In genomic region chr1:87977145-87977544, GRCh38 we compare ENCODE assay signal across 23 cellular contexts.
DNase-seq lines count a peak whose midpoint lies in the region; ATAC-seq and TF ChIP-seq lines count a peak whose summit lies in the region.
"Had no signal": no experiment of that assay in that cellular context is flagged by ENCODE, and none has a peak within 500 bp of the region (broad histone marks: within the 10 kb centered on the region; RNA-seq: fewer than 3 reads in every experiment).

No MANE protein-coding gene starts in this region.

- no peak overlapping the region; the same call in 1 of the 2 replicates for H3K27ac ChIP-seq in PC-3 (ENCODE audit: low read length)
- H3K27ac ChIP-seq: A549; BLaER1 treated with 17β-estradiol and CSF1 and Interleukin-3, amounts not matched to agents 10 nM and 100 nM; KMS-11 had no signal

- TF ChIP-seq CTCF in PC-3 (conservative IDR thresholded peaks at IDR 0.05; ENCODE audit: low read depth, low read length) (no peak), epithelial cell of esophagus (IDR thresholded peaks at IDR 0.05; ENCODE audit: insufficient read depth, low read depth, low read length, missing control alignments) (no peak), chondrocyte (IDR thresholded peaks at IDR 0.05) (no peak)

- no peaks in the 10 kb centered on the region for H4K20me1 ChIP-seq in PC-3 (ENCODE audit: low read length)
- H4K20me1 ChIP-seq: BLaER1 treated with 17β-estradiol and CSF1 and Interleukin-3, amounts not matched to agents 10 nM and 100 nM had no signal

- peaks cover 3% of the 10 kb centered on the region for H3K9me3 Mint-ChIP-seq in chondrocyte (ENCODE audit: low read depth)
- H3K9me3 Mint-ChIP-seq: CD4-positive, alpha-beta T cell; IgD-negative memory B cell; T-cell had no signal

- H3K9me3 ChIP-seq in PC-3 (ENCODE audit: low read length): no peaks in the 10 kb centered on the region
- H3K9me3 ChIP-seq: A549; BLaER1 treated with 17β-estradiol and CSF1 and Interleukin-3, amounts not matched to agents 10 nM and 100 nM had no signal

- H3K4me3 ChIP-seq in PC-3 (ENCODE audit: low read length): no peak overlapping the region
- H3K4me3 ChIP-seq in epithelial cell of esophagus (ENCODE audit: low read length): no peak overlapping the region
- H3K4me3 ChIP-seq: A549; BLaER1 treated with 17β-estradiol and CSF1 and Interleukin-3, amounts not matched to agents 10 nM and 100 nM had no signal

- H3K36me3 ChIP-seq in PC-3 (ENCODE audit: low read depth, low read length): no peaks in the 10 kb centered on the region
- H3K36me3 ChIP-seq: BLaER1 treated with 17β-estradiol and CSF1 and Interleukin-3, amounts not matched to agents 10 nM and 100 nM had no signal

- H3K27me3 ChIP-seq in PC-3 (ENCODE audit: low read length): no peaks in the 10 kb centered on the region
- H3K27me3 ChIP-seq: BLaER1 treated with 17β-estradiol and CSF1 and Interleukin-3, amounts not matched to agents 10 nM and 100 nM had no signal

- DNase-seq in HT1080 (ENCODE audit: low read depth) (peak; percentile 4), PC-3 (no peak), epithelial cell of esophagus (ENCODE audit: low read depth) (peak; percentile 35), left kidney (ENCODE audit: low read depth, low spot score) (peak; percentile 39), chondrocyte (ENCODE audit: low spot score) (no peak), T-helper 2 cell (no peak)
- DNase-seq: AML-193; CD4-positive, alpha-beta T cell; DMS53; NCI-H1092; NCI-H1417 treated with DMSO at 0.1 percent for 48 hours; NCI-H187; NCI-H2081 treated with DMSO at 0.1 percent for 48 hours; NCI-H524 treated with DMSO at 0.1 percent for 48 hours; RPMI8226; SHP77; T-cell had no signal

- no peak overlapping the region for H3K9ac ChIP-seq in PC-3 (ENCODE audit: low read length)
- H3K9ac ChIP-seq: BLaER1 treated with 17β-estradiol and CSF1 and Interleukin-3, amounts not matched to agents 10 nM and 100 nM; KMS-11 had no signal

- H3K4me1 Mint-ChIP-seq in chondrocyte (ENCODE audit: low read depth): peaks cover 6% of the 10 kb centered on the region
- H3K4me1 Mint-ChIP-seq: IgD-negative memory B cell, T-cell had no signal

- no peak overlapping the region for H3K4me3 Mint-ChIP-seq in chondrocyte (ENCODE audit: unreplicated experiment)
- H3K4me3 Mint-ChIP-seq: CD4-positive, alpha-beta T cell; IgD-negative memory B cell; T-cell had no signal

- H2AFZ ChIP-seq in PC-3 (ENCODE audit: low read length): no peak overlapping the region

- intact Hi-C loops in PC-3 (cut with micrococcal nuclease): no loop called here

- no peaks in the 10 kb centered on the region for H3K4me1 ChIP-seq in PC-3 (ENCODE audit: insufficient read depth, low read length)
- H3K4me1 ChIP-seq: A549; BLaER1 treated with 17β-estradiol and CSF1 and Interleukin-3, amounts not matched to agents 10 nM and 100 nM had no signal

- no TSS peak for BruUV-seq in PC-3 (replicated peaks; lab: Mats Ljungman, UMichigan)

- no peak overlapping the region for H3K4me2 ChIP-seq in PC-3 (ENCODE audit: low read length)
- H3K4me2 ChIP-seq: A549; BLaER1 treated with 17β-estradiol and CSF1 and Interleukin-3, amounts not matched to agents 10 nM and 100 nM; KMS-11 had no signal

- H3K79me2 ChIP-seq in PC-3 (ENCODE audit: low read length): no peaks in the 10 kb centered on the region

- no peaks in the 10 kb centered on the region for H3F3A ChIP-seq in PC-3 (ENCODE audit: low read length, unreplicated experiment)

- H3K36me3 Mint-ChIP-seq in chondrocyte (ENCODE audit: low read depth): no peaks in the 10 kb centered on the region
- H3K36me3 Mint-ChIP-seq: T-cell had no signal

- H3K27ac Mint-ChIP-seq in chondrocyte (ENCODE audit: unreplicated experiment): no peak overlapping the region
- H3K27ac Mint-ChIP-seq: CD4-positive, alpha-beta T cell; IgD-negative memory B cell; T-cell had no signal

- ATAC-seq in PC-3 (peak; percentile 24; the same call in 1 of the 2 replicates), GM21619 (IDR thresholded peaks at IDR 0.05; ENCODE audit: unreplicated experiment) (no peak)
- ATAC-seq: A549, HCT116, T-cell had no signal

- H3K27me3 Mint-ChIP-seq in chondrocyte (ENCODE audit: low read depth): no peaks in the 10 kb centered on the region

- no peaks in the 10 kb centered on the region for H3K9me2 ChIP-seq in PC-3 (replicated peaks; ENCODE audit: low read length)

- POLR2A ChIA-PET in PC-3 (lab: Charles Lee; ENCODE audit: unreplicated experiment): no interaction called here

- CTCF ChIA-PET in PC-3 (lab: Charles Lee): no interaction called here

Comparison
In these comparisons a context has a peak if more than half of its experiments do, and no peak if none do; other contexts are left out.
1. DNase-seq: peak in HT1080 (single experiment), epithelial cell of esophagus (single experiment) and left kidney (single experiment); none in PC-3 (single experiment), chondrocyte (single experiment) and T-helper 2 cell (0 of 5).